ENCODE assay signal across 12 cellular contexts in genomic region chr1:195082183-195082582, GRCh38.
DNase-seq lines count a peak whose midpoint lies in the region; ATAC-seq and TF ChIP-seq lines count a peak whose summit lies in the region.
"Had no signal": no experiment of that assay in that cellular context is flagged by ENCODE, and none has a peak within 500 bp of the region (broad histone marks: within the 10 kb centered on the region; RNA-seq: fewer than 3 reads in every experiment).

No MANE protein-coding gene starts in this region.

- CTCF ChIA-PET in RWPE1 (lab: Yijun Ruan, JAX), result no interaction called here

- DNase-seq in HFFc6, result peak; percentile 15
- peak; percentile 23 for DNase-seq in RWPE1 (ENCODE audit: low spot score)
- peak; percentile 1 for DNase-seq in choroid plexus epithelial cell (ENCODE audit: low read depth)
- no peak for DNase-seq in omental fat pad (ENCODE audit: low spot score)
- no peak for DNase-seq in NCI-H1930 (lab: John Stamatoyannopoulos, UW)
- DNase-seq: NCI-H1436, NCI-H2081 treated with DMSO at 0.1 percent for 48 hours, NCI-H526, T-cell had no signal

- H3K27me3 Mint-ChIP-seq in HFFc6 (ENCODE audit: insufficient read depth), result no peaks in the 10 kb centered on the region
- H3K27me3 Mint-ChIP-seq: T-cell had no signal

- POLR2A ChIA-PET in RWPE1 (lab: Yijun Ruan, JAX; ENCODE audit: low non-redundant PET), result no interaction called here

- no peaks in the 10 kb centered on the region for H3K36me3 Mint-ChIP-seq in HFFc6 (ENCODE audit: low read depth)
- H3K36me3 Mint-ChIP-seq: T-cell had no signal

- H3K27ac Mint-ChIP-seq in HFFc6, result no peak overlapping the region
- H3K27ac Mint-ChIP-seq: T-cell had no signal

- peaks cover 4% of the 10 kb centered on the region; the same call in 1 of the 2 replicates for H3K9me3 Mint-ChIP-seq in HFFc6
- H3K9me3 Mint-ChIP-seq: T-cell had no signal

- no peak overlapping the region for H3K27ac ChIP-seq in RWPE1
- H3K27ac ChIP-seq: BLaER1 treated with 17β-estradiol and CSF1 and Interleukin-3, amounts not matched to agents 10 nM and 100 nM had no signal

- ATAC-seq in omental fat pad (ENCODE audit: low FRiP score), result peak; percentile 14
- no peak for ATAC-seq in HG03280 (IDR thresholded peaks at IDR 0.05; ENCODE audit: unreplicated experiment)
- ATAC-seq in GM19351 (IDR thresholded peaks at IDR 0.05; ENCODE audit: unreplicated experiment), result no peak
- ATAC-seq: T-cell had no signal

- H3K4me3 Mint-ChIP-seq in HFFc6, result no peak overlapping the region
- H3K4me3 Mint-ChIP-seq: T-cell had no signal

- no peak for TF ChIP-seq CTCF in HFFc6 (IDR thresholded peaks at IDR 0.05)
- TF ChIP-seq CTCF in RWPE1 (conservative IDR thresholded peaks at IDR 0.05; ENCODE audit: low read depth), result no peak
- TF ChIP-seq CTCF in choroid plexus epithelial cell (conservative IDR thresholded peaks at IDR 0.05; ENCODE audit: low read depth, low read length), result no peak
- no peak for TF ChIP-seq CTCF in omental fat pad (IDR thresholded peaks at IDR 0.05)

- no peak overlapping the region for H3K4me3 ChIP-seq in choroid plexus epithelial cell (ENCODE audit: low read depth, low read length)
- H3K4me3 ChIP-seq: BLaER1 treated with 17β-estradiol and CSF1 and Interleukin-3, amounts not matched to agents 10 nM and 100 nM had no signal

- H3K4me1 Mint-ChIP-seq in HFFc6 (ENCODE audit: low read depth), result peaks cover 6% of the 10 kb centered on the region; the same call in 1 of the 2 replicates
- H3K4me1 Mint-ChIP-seq: T-cell had no signal

Comparison
In these comparisons a context has a peak if more than half of its experiments do, and no peak if none do; other contexts are left out.
1. DNase-seq: peak in HFFc6 (single experiment), RWPE1 (single experiment) and choroid plexus epithelial cell (single experiment); none in omental fat pad (single experiment) and NCI-H1930 (0 of 2).